ENCODE assay signal across 19 cellular contexts in genomic region chr15:77143606-77144005, GRCh38.
A peak's percentile ranks its signal among the peaks of the same experiment; 100 is the strongest.
DNase-seq lines count a peak whose midpoint lies in the region; ATAC-seq and TF ChIP-seq lines count a peak whose summit lies in the region.
"Had no signal": no experiment of that assay in that cellular context is flagged by ENCODE, and none has a peak within 500 bp of the region (broad histone marks: within the 10 kb centered on the region; RNA-seq: fewer than 3 reads in every experiment).

No MANE protein-coding gene starts in this region.

- H3K27me3 Mint-ChIP-seq in CD8-positive, alpha-beta memory T cell, result peaks cover 0 to 1% of the 10 kb centered on the region in 2 donors
- H3K27me3 Mint-ChIP-seq: activated T-helper 17 cell treated with anti-CD3 and anti-CD28 coated beads, Interleukin-2, amount 50 U/mL, for 72 hours; IgD-negative memory B cell had no signal

- no peaks in the 10 kb centered on the region for H4K20me1 ChIP-seq in hepatocyte (ENCODE audit: insufficient read depth, poor library complexity, severe bottlenecking)

- peaks cover 6 to 34% (median 11%) of the 10 kb centered on the region in 3 donors for H3K36me3 Mint-ChIP-seq in CD8-positive, alpha-beta memory T cell

- no peak for DNase-seq in CD8-positive, alpha-beta memory T cell
- DNase-seq in SK-N-MC (ENCODE audit: low read depth, low spot score), result no peak
- no peak for DNase-seq in hepatocyte (ENCODE audit: low spot score)
- DNase-seq in activated effector memory CD4-positive, alpha-beta T cell treated with Interleukin-2 at 50 U/mL for 16 hours, result no peak
- no peak for DNase-seq in erythroblast (lab: John Stamatoyannopoulos, UW)
- DNase-seq in dedifferentiated amniotic fluid mesenchymal stem cell (ENCODE audit: extremely low spot score), result no peak
- DNase-seq: activated CD8-positive, alpha-beta T cell treated with anti-CD3 and anti-CD28 coated beads, Interleukin-2, amount 10 ng/mL, durations not matched to agents 7 days and 5 days; COR-L47; dorsolateral prefrontal cortex; NCI-H2107; NCI-H774; stimulated activated CD4-positive, alpha-beta T cell treated with anti-CD3 and anti-CD28 coated beads, Interleukin-4, amount 100 ng/mL, for 1 hour; T-helper 1 cell; WERI-Rb-1 had no signal

- no peak for TF ChIP-seq POLR2A in erythroblast (IDR thresholded peaks at IDR 0.05; ENCODE audit: low read length)

- no peaks in the 10 kb centered on the region for H3K27me3 ChIP-seq in CD8-positive, alpha-beta memory T cell (ENCODE audit: insufficient read depth, low read length, poor library complexity, severe bottlenecking)
- H3K27me3 ChIP-seq in hepatocyte (no peaks in the 10 kb centered on the region), skeletal muscle satellite cell (ENCODE audit: control insufficient read depth, insufficient read depth, low read length) (no peaks in the 10 kb centered on the region)
- H3K27me3 ChIP-seq: dorsolateral prefrontal cortex had no signal

- H3K27ac Mint-ChIP-seq in CD8-positive, alpha-beta memory T cell, result peak overlapping the region in 5 of 8 donors; percentile 3 to 77 (median 53)
- H3K27ac Mint-ChIP-seq: activated CD8-positive, alpha-beta T cell treated with anti-CD3 and anti-CD28 coated beads, Interleukin-2, amount 10 ng/mL, durations not matched to agents 7 days and 5 days; activated T-helper 17 cell treated with anti-CD3 and anti-CD28 coated beads, Interleukin-2, amount 50 U/mL, for 72 hours had no signal

- H3K4me1 ChIP-seq in CD8-positive, alpha-beta memory T cell (ENCODE audit: insufficient read depth, low read length), result no peaks in the 10 kb centered on the region
- H3K4me1 ChIP-seq in hepatocyte (ENCODE audit: insufficient read depth) (peaks cover 25% of the 10 kb centered on the region), skeletal muscle satellite cell (ENCODE audit: control insufficient read depth, insufficient read depth, low read length) (peaks cover 58% of the 10 kb centered on the region)

- H3K4me3 Mint-ChIP-seq in CD8-positive, alpha-beta memory T cell, result no peak overlapping the region
- H3K4me3 Mint-ChIP-seq: activated CD8-positive, alpha-beta T cell treated with anti-CD3 and anti-CD28 coated beads, Interleukin-2, amount 10 ng/mL, durations not matched to agents 7 days and 5 days; activated T-helper 17 cell treated with anti-CD3 and anti-CD28 coated beads, Interleukin-2, amount 50 U/mL, for 72 hours; IgD-negative memory B cell had no signal

- POLR2A ChIA-PET in CD8-positive, alpha-beta memory T cell (lab: Charles Lee), result no interaction called here

- H2AFZ ChIP-seq in hepatocyte, result no peak overlapping the region

- no peak for TF ChIP-seq CTCF in hepatocyte (IDR thresholded peaks at IDR 0.05; ENCODE audit: poor library complexity)

- peaks cover 3 to 17% (median 14%) of the 10 kb centered on the region in 5 donors for H3K9me3 Mint-ChIP-seq in CD8-positive, alpha-beta memory T cell

- H3K4me3 ChIP-seq in CD8-positive, alpha-beta memory T cell (ENCODE audit: low read length), result no peak overlapping the region
- H3K4me3 ChIP-seq in SK-N-MC (peak overlapping the region; percentile 68), hepatocyte (no peak overlapping the region), skeletal muscle satellite cell (ENCODE audit: low read length) (no peak overlapping the region)
- H3K4me3 ChIP-seq: dorsolateral prefrontal cortex had no signal

- H3K36me3 ChIP-seq in CD8-positive, alpha-beta memory T cell (ENCODE audit: insufficient read depth, low read length), result no peaks in the 10 kb centered on the region
- H3K36me3 ChIP-seq in SK-N-MC (ENCODE audit: insufficient read depth, low read length) (peaks cover 8% of the 10 kb centered on the region), hepatocyte (replicated peaks; ENCODE audit: insufficient read depth, low read depth) (no peaks in the 10 kb centered on the region), skeletal muscle satellite cell (ENCODE audit: insufficient read depth, low read length) (peaks cover 12% of the 10 kb centered on the region)
- H3K36me3 ChIP-seq: WERI-Rb-1 had no signal

- peaks cover 7 to 9% (median 9%) of the 10 kb centered on the region in 3 donors for H3K4me1 Mint-ChIP-seq in CD8-positive, alpha-beta memory T cell
- H3K4me1 Mint-ChIP-seq: activated T-helper 17 cell treated with anti-CD3 and anti-CD28 coated beads, Interleukin-2, amount 50 U/mL, for 72 hours had no signal

- H3K79me2 ChIP-seq in hepatocyte, result no peaks in the 10 kb centered on the region

- ATAC-seq in GM21360 (IDR thresholded peaks at IDR 0.05; ENCODE audit: unreplicated experiment), result no peak
- ATAC-seq: activated CD8-positive, alpha-beta T cell treated with anti-CD3 and anti-CD28 coated beads, Interleukin-2, amount 10 ng/mL, durations not matched to agents 7 days and 5 days; activated T-helper 17 cell treated with anti-CD3 and anti-CD28 coated beads, Interleukin-2, amount 50 U/mL, for 72 hours; Panc1 had no signal

- H3K4me2 ChIP-seq in hepatocyte (peak overlapping the region; percentile 29), skeletal muscle satellite cell (ENCODE audit: low read length) (peak overlapping the region; percentile 70)

- H3K9ac ChIP-seq in SK-N-MC (ENCODE audit: insufficient read length) (peak overlapping the region; percentile 70), skeletal muscle satellite cell (ENCODE audit: low read depth, low read length) (peak overlapping the region; percentile 77)

- no peak overlapping the region for H3K27ac ChIP-seq in CD8-positive, alpha-beta memory T cell (ENCODE audit: low read depth, low read length)
- peak overlapping the region; percentile 100 for H3K27ac ChIP-seq in SK-N-MC
- peak overlapping the region; percentile 89 for H3K27ac ChIP-seq in hepatocyte
- H3K27ac ChIP-seq: WERI-Rb-1 had no signal

- H3K9me3 ChIP-seq in CD8-positive, alpha-beta memory T cell (ENCODE audit: low read length), result no peaks in the 10 kb centered on the region
- peaks cover 11% of the 10 kb centered on the region for H3K9me3 ChIP-seq in SK-N-MC (ENCODE audit: low read depth, low read length)
- H3K9me3 ChIP-seq in hepatocyte (ENCODE audit: low read depth), result peaks cover 18% of the 10 kb centered on the region
- no peaks in the 10 kb centered on the region for H3K9me3 ChIP-seq in skeletal muscle satellite cell (replicated peaks; ENCODE audit: low read length)

- CTCF ChIA-PET in CD8-positive, alpha-beta memory T cell (lab: Charles Lee), result no interaction called here

- no peaks in the 10 kb centered on the region for H3K9me2 ChIP-seq in hepatocyte (replicated peaks; ENCODE audit: insufficient read depth)
